31 cellular contexts compared by ENCODE assay signal in genomic region chr9:87111010-87111409, GRCh38.
"Had no signal": no experiment of that assay in that cellular context is flagged by ENCODE, and none has a peak within 500 bp of the region (broad histone marks: within the 10 kb centered on the region; RNA-seq: fewer than 3 reads in every experiment).

No MANE protein-coding gene starts in this region.

- H3K9me3 ChIP-seq: body of pancreas had no signal

- H3K27me3 ChIP-seq: body of pancreas, brain microvascular endothelial cell, breast epithelium had no signal

- H3K27ac ChIP-seq: body of pancreas, breast epithelium, VCaP had no signal

- DNase-seq: activated B cell treated with CpG ODN at 0.5 μM for 24 hours; activated CD4-positive, alpha-beta memory T cell treated with anti-CD3 and anti-CD28 coated beads for 36 hours; activated CD4-positive, alpha-beta T cell treated with anti-CD3 and anti-CD28 coated beads for 4 hours; activated CD4-positive, alpha-beta T cell treated with anti-CD3 and anti-CD28 coated beads, Interleukin-2, amount 10 ng/mL, durations not matched to agents 24 days and 14 days; activated CD4-positive, alpha-beta T cell treated with anti-CD3 and anti-CD28 coated beads, Interleukin-2, amount 50 U/mL, for 1 hour; activated CD4-positive, alpha-beta T cell treated with anti-CD3 and anti-CD28 coated beads, Interleukin-2, amount 50 U/mL, for 4 hours; activated CD4-positive, CD25-positive, alpha-beta regulatory T cell treated with anti-CD3 and anti-CD28 coated beads, Interleukin-2, amount 50 U/mL, for 72 hours; activated CD8-positive, alpha-beta memory T cell treated with anti-CD3 and anti-CD28 coated beads, Interleukin-2, amount 50 U/mL, for 4 hours; activated CD8-positive, alpha-beta T cell treated with anti-CD3 and anti-CD28 coated beads for 36 hours; activated effector memory CD4-positive, alpha-beta T cell treated with anti-CD3 and anti-CD28 coated beads, Interleukin-2, amount 50 U/mL, for 16 hours; activated gamma-delta T cell treated with Interleukin-2 at 50 U/mL for 16 hours; activated naive CD4-positive, alpha-beta T cell; activated naive CD4-positive, alpha-beta T cell treated with anti-CD3 and anti-CD28 coated beads for 36 hours; activated naive CD4-positive, alpha-beta T cell treated with anti-CD3 and anti-CD28 coated beads, Interleukin-2, amount 50 U/mL, for 16 hours; activated naive CD8-positive, alpha-beta T cell treated with anti-CD3 and anti-CD28 coated beads for 36 hours; activated T-cell treated with anti-CD3 and anti-CD28 coated beads for 4 hours; activated T-cell treated with anti-CD3 and anti-CD28 coated beads, Interleukin-2, amount 50 U/mL, for 1 hour; activated T-cell treated with anti-CD3 and anti-CD28 coated beads, Interleukin-2, amount 50 U/mL, for 4 hours; activated T-cell treated with anti-CD3 and anti-CD28 coated beads, Interleukin-2, amount 50 U/mL, for 72 hours; amniotic stem cell; aorta; body of pancreas; brain microvascular endothelial cell; central memory CD4-positive, alpha-beta T cell; T-helper 1 cell; T-helper 2 cell; T-helper 9 cell had no signal

- H3K4me1 ChIP-seq: body of pancreas had no signal

- H3K4me3 ChIP-seq: body of pancreas, breast epithelium had no signal

- ATAC-seq: activated CD8-positive, alpha-beta T cell treated with anti-CD3 and anti-CD28 coated beads for 36 hours; activated naive CD4-positive, alpha-beta T cell treated with anti-CD3 and anti-CD28 coated beads, Interleukin-2, amount 50 U/mL, for 72 hours; activated T-cell treated with anti-CD3 and anti-CD28 coated beads, Interleukin-2, amount 50 U/mL, for 4 hours; activated T-cell treated with anti-CD3 and anti-CD28 coated beads, Interleukin-2, amount 50 U/mL, for 72 hours; activated T-helper 17 cell treated with anti-CD3 and anti-CD28 coated beads, Interleukin-2, amount 50 U/mL, for 72 hours; body of pancreas had no signal

- H3K36me3 ChIP-seq: brain microvascular endothelial cell, breast epithelium had no signal
